ENCODE assay signal across 16 cellular contexts in the genomic region with DNA sequence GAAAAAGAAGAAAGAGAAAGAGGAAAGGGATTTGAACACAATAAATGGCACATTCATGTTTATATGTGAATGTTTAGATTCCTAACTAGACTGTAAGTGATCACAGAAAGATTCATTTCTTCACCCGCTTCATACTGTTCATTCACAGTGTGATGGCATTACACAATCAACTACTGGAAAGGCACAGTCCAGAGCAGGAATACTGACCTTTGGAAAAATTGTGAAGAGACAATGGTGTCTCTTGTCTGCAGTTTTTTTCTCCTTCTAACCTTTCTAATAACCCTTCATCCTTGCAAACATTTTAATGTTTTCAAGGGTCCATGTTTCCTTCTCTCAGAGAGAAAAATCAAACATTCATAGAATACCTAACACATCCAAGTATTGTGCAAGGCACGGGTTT.
DNase-seq lines count a peak whose midpoint lies in the region; ATAC-seq and TF ChIP-seq lines count a peak whose summit lies in the region.
"Had no signal": no experiment of that assay in that cellular context is flagged by ENCODE, and none has a peak within 500 bp of the region (broad histone marks: within the 10 kb centered on the region; RNA-seq: fewer than 3 reads in every experiment).

No MANE protein-coding gene starts in this region.

- H2BK20ac ChIP-seq in IMR-90 (ENCODE audit: low read depth, low read length) = no peak overlapping the region

- dilution Hi-C loops in IMR-90 (cut with HindIII; ENCODE audit: low sequenced_read_pairs, unreplicated experiment) = no loop called here

- no peaks in the 10 kb centered on the region for H3F3A ChIP-seq in PC-3 (ENCODE audit: low read length, unreplicated experiment)

- H2AK9ac ChIP-seq in IMR-90 (replicated peaks; ENCODE audit: low read depth, low read length, poor library complexity) = no peak overlapping the region

- no peak for TF ChIP-seq RAD21 in IMR-90 (IDR thresholded peaks at IDR 0.05; ENCODE audit: low read length)

- no peak overlapping the region for H3K4me3 ChIP-seq in IMR-90 (ENCODE audit: insufficient read depth, low read depth, low read length)
- H3K4me3 ChIP-seq in iPS-18a (ENCODE audit: low read length) = peak overlapping the region; percentile 6
- no peak overlapping the region for H3K4me3 ChIP-seq in MG63
- H3K4me3 ChIP-seq in PC-3 (ENCODE audit: low read length) = no peak overlapping the region

- no peak overlapping the region for H2BK15ac ChIP-seq in IMR-90 (ENCODE audit: low read depth, low read length)

- intact Hi-C loops in IMR-90 (cut with micrococcal nuclease) (no loop called here), MCF 10A (cut with micrococcal nuclease) (no loop called here), PC-3 (cut with micrococcal nuclease) (no loop called here)

- no CpG with 5 or more reads among the region's 2 CpGs for WGBS in IMR-90 (ENCODE audit: extremely low coverage in 2 of 2, insufficient read length in 1 of 2), 2 experiments

- H2AFZ ChIP-seq in IMR-90 (replicated peaks; ENCODE audit: low read length, poor library complexity) (no peak overlapping the region), PC-3 (ENCODE audit: low read length) (no peak overlapping the region)

- no peak overlapping the region for H3K23ac ChIP-seq in IMR-90 (ENCODE audit: low read depth, low read length)

- H3K9me3 Mint-ChIP-seq in WTC11 (peaks cover 38% of the 10 kb centered on the region), MCF 10A (ENCODE audit: unreplicated experiment) (no peaks in the 10 kb centered on the region)

- H4K91ac ChIP-seq in IMR-90 (ENCODE audit: insufficient read depth, low read depth, low read length) = no peak overlapping the region

- no peak overlapping the region for H4K5ac ChIP-seq in IMR-90 (ENCODE audit: low read depth, low read length)

- CTCF ChIA-PET in IMR-90 (lab: Yijun Ruan, JAX) (no interaction called here), WTC11 (lab: Charles Lee) (interaction anchor here (1.2 kb wide), 2 partner anchors 29 to 477 kb away, joined by 3 read pairs; no protein-coding TSS in a partner anchor), MCF 10A (lab: Yijun Ruan, JAX) (no interaction called here), PC-3 (lab: Charles Lee) (no interaction called here)

- 0 out of 2 replicates have a peak overlapping the region, but pooled peaks have one; percentile 20 for H3K27ac Mint-ChIP-seq in WTC11
- no peak overlapping the region for H3K27ac Mint-ChIP-seq in MCF 10A (ENCODE audit: low read depth, unreplicated experiment)
- H3K27ac Mint-ChIP-seq: CD4-positive, CD25-positive, alpha-beta regulatory T cell; CD8-positive, alpha-beta memory T cell; H9; IgD-negative memory B cell had no signal

- in situ Hi-C loops in IMR-90 (cut with MboI; ENCODE audit: low sequenced_read_pairs) = no loop called here

- DNase-seq in IMR-90 (no peak), WTC11 (ENCODE audit: low spot score) (no peak), MCF 10A (ENCODE audit: unreplicated experiment) (no peak), MG63 (no peak), PC-3 (no peak)
- DNase-seq: ACHN; BE2C; C1 segment of cervical spinal cord; Caco-2; CD4-positive, CD25-positive, alpha-beta regulatory T cell; CD8-positive, alpha-beta memory T cell; GOT3; KBM-7 had no signal

- no peak overlapping the region for H3K27ac ChIP-seq in IMR-90 (ENCODE audit: insufficient read depth, low read length)
- no peak overlapping the region for H3K27ac ChIP-seq in iPS-18a (ENCODE audit: low read length)
- no peak overlapping the region for H3K27ac ChIP-seq in PC-3 (ENCODE audit: low read length)

- H4K20me1 ChIP-seq in IMR-90 (ENCODE audit: insufficient read depth, low read length) = no peaks in the 10 kb centered on the region
- H4K20me1 ChIP-seq in PC-3 (ENCODE audit: low read length) = no peaks in the 10 kb centered on the region

- H3K4me1 ChIP-seq in IMR-90 (ENCODE audit: control insufficient read depth, insufficient read depth, low read length) (no peaks in the 10 kb centered on the region), iPS-18a (ENCODE audit: control insufficient read depth, low read depth, low read length) (peaks cover 24% of the 10 kb centered on the region), PC-3 (ENCODE audit: insufficient read depth, low read length) (no peaks in the 10 kb centered on the region)
- H3K4me1 ChIP-seq: Caco-2 had no signal

- no peak overlapping the region for H2AK5ac ChIP-seq in IMR-90 (ENCODE audit: low read depth, low read length)

- H3K4me1 Mint-ChIP-seq in WTC11 = peaks cover 41% of the 10 kb centered on the region
- H3K4me1 Mint-ChIP-seq in MCF 10A (ENCODE audit: insufficient read depth, unreplicated experiment) = no peaks in the 10 kb centered on the region
- H3K4me1 Mint-ChIP-seq: CD4-positive, CD25-positive, alpha-beta regulatory T cell; CD8-positive, alpha-beta memory T cell; IgD-negative memory B cell had no signal

- no peak overlapping the region for H3K14ac ChIP-seq in IMR-90 (replicated peaks; ENCODE audit: low read depth, low read length)

- H3K36me3 ChIP-seq in IMR-90 (ENCODE audit: control insufficient read depth, insufficient read depth, low read length) (no peaks in the 10 kb centered on the region), iPS-18a (ENCODE audit: control insufficient read depth, low read depth, low read length) (no peaks in the 10 kb centered on the region), MG63 (no peaks in the 10 kb centered on the region), PC-3 (ENCODE audit: low read depth, low read length) (no peaks in the 10 kb centered on the region)
- H3K36me3 ChIP-seq: BE2C had no signal

- H3K9me2 ChIP-seq in PC-3 (replicated peaks; ENCODE audit: low read length) = no peaks in the 10 kb centered on the region

- ATAC-seq in IMR-90 (ENCODE audit: low read depth) = no peak
- no peak for ATAC-seq in WTC11
- no peak for ATAC-seq in PC-3

- H3K9ac ChIP-seq in IMR-90 (ENCODE audit: low read depth, low read length) (no peak overlapping the region), iPS-18a (ENCODE audit: low read length) (no peak overlapping the region), PC-3 (ENCODE audit: low read length) (no peak overlapping the region)

- no peak overlapping the region for H3K56ac ChIP-seq in IMR-90 (ENCODE audit: extremely low read depth, insufficient read depth, low read length)

- POLR2A ChIA-PET in IMR-90 (lab: Charles Lee; ENCODE audit: unreplicated experiment) = no interaction called here
- POLR2A ChIA-PET in WTC11 (lab: Charles Lee) = no interaction called here
- POLR2A ChIA-PET in MCF 10A (lab: Yijun Ruan, JAX) = no interaction called here
- POLR2A ChIA-PET in PC-3 (lab: Charles Lee; ENCODE audit: unreplicated experiment) = no interaction called here

- H3K4me2 ChIP-seq in IMR-90 (ENCODE audit: low read depth, low read length) (no peak overlapping the region), PC-3 (ENCODE audit: low read length) (no peak overlapping the region)

- H3K18ac ChIP-seq in IMR-90 (ENCODE audit: low read depth, low read length) = no peak overlapping the region

- TF ChIP-seq CTCF in IMR-90 (conservative IDR thresholded peaks at IDR 0.05; ENCODE audit: low read depth, low read length) (no peak), WTC11 (IDR thresholded peaks at IDR 0.05) (no peak), MCF 10A (IDR thresholded peaks at IDR 0.05; ENCODE audit: unreplicated experiment) (no peak), PC-3 (conservative IDR thresholded peaks at IDR 0.05; ENCODE audit: low read depth, low read length) (no peak)

- H2BK120ac ChIP-seq in IMR-90 (ENCODE audit: low read depth, low read length) = no peak overlapping the region

- no peaks in the 10 kb centered on the region for H3K79me2 ChIP-seq in PC-3 (ENCODE audit: low read length)

- H4K8ac ChIP-seq in IMR-90 (ENCODE audit: low read depth in 2 of 2, low read length in 2 of 2) = no peak overlapping the region

- no peak overlapping the region for H2BK5ac ChIP-seq in IMR-90 (ENCODE audit: low read depth, low read length, poor library complexity, severe bottlenecking)

- H3K79me1 ChIP-seq in IMR-90 (ENCODE audit: low read depth in 1 of 2, low read length in 2 of 2) = no peaks in the 10 kb centered on the region

- no peaks in the 10 kb centered on the region for H3K9me1 ChIP-seq in IMR-90 (ENCODE audit: insufficient read depth, low read length)

- peaks cover 3% of the 10 kb centered on the region for H3K27me3 Mint-ChIP-seq in WTC11 (ENCODE audit: low read depth)
- peaks cover 30% of the 10 kb centered on the region for H3K27me3 Mint-ChIP-seq in MCF 10A (ENCODE audit: insufficient read depth, unreplicated experiment)
- H3K27me3 Mint-ChIP-seq: CD4-positive, CD25-positive, alpha-beta regulatory T cell; IgD-negative memory B cell had no signal

- H3K9me3 ChIP-seq in IMR-90 (ENCODE audit: control insufficient read depth, insufficient read depth, low read length) = peaks cover 5% of the 10 kb centered on the region; the same call in 1 of the 2 replicates
- peaks cover 4% of the 10 kb centered on the region for H3K9me3 ChIP-seq in iPS-18a (ENCODE audit: control insufficient read depth, low read depth, low read length)
- no peaks in the 10 kb centered on the region for H3K9me3 ChIP-seq in MG63
- no peaks in the 10 kb centered on the region for H3K9me3 ChIP-seq in PC-3 (ENCODE audit: low read length)
- H3K9me3 ChIP-seq: BE2C, Caco-2 had no signal

- TF ChIP-seq POLR2A in IMR-90 (IDR thresholded peaks at IDR 0.05; ENCODE audit: low read depth, low read length) = no peak

- H3K27me3 ChIP-seq in IMR-90 (ENCODE audit: control insufficient read depth, insufficient read depth, low read length) (no peaks in the 10 kb centered on the region), iPS-18a (ENCODE audit: control insufficient read depth, insufficient read depth, low read length) (no peaks in the 10 kb centered on the region), MG63 (peaks cover 4% of the 10 kb centered on the region), PC-3 (ENCODE audit: low read length) (no peaks in the 10 kb centered on the region)
- H3K27me3 ChIP-seq: BE2C had no signal

- BruUV-seq in IMR-90 (replicated peaks; lab: Mats Ljungman, UMichigan) (no TSS peak), MCF 10A (replicated peaks; lab: Mats Ljungman, UMichigan) (no TSS peak), PC-3 (replicated peaks; lab: Mats Ljungman, UMichigan) (no TSS peak)

- no peak overlapping the region for H3K4ac ChIP-seq in IMR-90 (ENCODE audit: low read depth, low read length)

- H3K4me3 Mint-ChIP-seq in WTC11 = no peak overlapping the region
- no peak overlapping the region for H3K4me3 Mint-ChIP-seq in MCF 10A (ENCODE audit: unreplicated experiment)
- H3K4me3 Mint-ChIP-seq: CD4-positive, CD25-positive, alpha-beta regulatory T cell; CD8-positive, alpha-beta memory T cell; H9; IgD-negative memory B cell had no signal

- peaks cover 26% of the 10 kb centered on the region for H3K36me3 Mint-ChIP-seq in WTC11
- no peaks in the 10 kb centered on the region for H3K36me3 Mint-ChIP-seq in MCF 10A (ENCODE audit: insufficient read depth, unreplicated experiment)
- H3K36me3 Mint-ChIP-seq: CD4-positive, CD25-positive, alpha-beta regulatory T cell; CD8-positive, alpha-beta memory T cell; IgD-negative memory B cell had no signal

TF ChIP-seq in IMR-90, 13 proteins besides CTCF, POLR2A, EP300 and RAD21 (continues in another document):
- TF ChIP-seq CEBPB (IDR thresholded peaks at IDR 0.05; ENCODE audit: low read depth, low read length) = 0 out of 2 replicates have a peak, but pooled peaks have one; percentile 3
- TF ChIP-seq MAFK (IDR thresholded peaks at IDR 0.05; ENCODE audit: low read depth, low read length) = no peak

TF ChIP-seq in WTC11, 78 proteins besides CTCF, POLR2A, EP300 and RAD21 (continues in another document):
- TF ChIP-seq ZBTB21 (CRISPR knock-in tag; IDR thresholded peaks at IDR 0.05; ENCODE audit: borderline replicate concordance) = no peak
- no peak for TF ChIP-seq IRF2 (CRISPR knock-in tag; IDR thresholded peaks at IDR 0.05; ENCODE audit: borderline replicate concordance, low read depth)
